Comparison of ENCODE assay signal across 34 cellular contexts in genomic region chr16:85338989-85339388, GRCh38.
"Had no signal": no experiment of that assay in that cellular context is flagged by ENCODE, and none has a peak within 500 bp of the region (broad histone marks: within the 10 kb centered on the region; RNA-seq: fewer than 3 reads in every experiment).

No MANE protein-coding gene starts in this region.

- H3K9ac ChIP-seq: parathyroid adenoma had no signal

- H3K27ac ChIP-seq: coronary artery, esophagus muscularis mucosa, foreskin keratinocyte, gastroesophageal sphincter, heart left ventricle, neutrophil, parathyroid adenoma, thoracic aorta, tibial nerve, upper lobe of right lung, uterus had no signal

- H3K36me3 ChIP-seq: esophagus muscularis mucosa, gastroesophageal sphincter, heart left ventricle, neutrophil, thoracic aorta, tibial nerve, upper lobe of right lung, uterus had no signal

- H3K4me3 Mint-ChIP-seq: immature natural killer cell; memory B cell; mesothelial cell of epicardium; natural killer cell treated with Interleukin-12 subunit alpha and Interleukin-12 subunit beta and Interleukin-15 and Interleukin-18, amount 100 ng/mL, for 72 hours; stimulated activated memory B cell treated with anti-CD40 and anti-IgM and Interleukin-4, amounts not matched to agents 10 μg/mL and 1 μg/mL and 100 μg/mL, for 72 hours had no signal

- H3K36me3 Mint-ChIP-seq: immature natural killer cell; memory B cell; mesothelial cell of epicardium; naive B cell; natural killer cell treated with Interleukin-12 subunit alpha and Interleukin-12 subunit beta and Interleukin-15 and Interleukin-18, amount 100 ng/mL, for 72 hours; stimulated activated memory B cell treated with anti-CD40 and anti-IgM and Interleukin-4, amounts not matched to agents 10 μg/mL and 1 μg/mL and 100 μg/mL, for 72 hours had no signal

- H2AFZ ChIP-seq: parathyroid adenoma had no signal

- DNase-seq: dermis blood vessel endothelial cell; effector memory CD4-positive, alpha-beta T cell; foreskin keratinocyte; hippocampal formation; immature natural killer cell; islet precursor cell; kidney glomerular epithelial cell; left colon; left ventricle myocardium superior; mucosa of descending colon; naive B cell; stimulated activated CD4-positive, alpha-beta T cell treated with anti-CD3 and anti-CD28 coated beads, Interleukin-12 subunit alpha, Interleukin-12 subunit beta, amount 100 ng/mL, for 4 hours; stimulated activated CD4-positive, alpha-beta T cell treated with anti-CD3 and anti-CD28 coated beads, Interleukin-2, amount 100 ng/mL, for 24 hours; stimulated activated CD4-positive, alpha-beta T cell treated with anti-CD3 and anti-CD28 coated beads, Interleukin-4, amount 100 ng/mL, for 4 hours; stimulated activated naive CD8-positive, alpha-beta T cell treated with anti-CD3 and anti-CD28 coated beads, Interleukin-15, Interleukin-2, amounts not matched to agents 100 U/mL and 50 U/mL, for 24 hours; substantia nigra; upper lobe of right lung; uterus had no signal

- H3K27me3 ChIP-seq: esophagus muscularis mucosa, gastroesophageal sphincter, heart left ventricle, tibial nerve, upper lobe of right lung, uterus had no signal

- H3K27ac Mint-ChIP-seq: immature natural killer cell; memory B cell; mesothelial cell of epicardium; naive B cell; natural killer cell treated with Interleukin-12 subunit alpha and Interleukin-12 subunit beta and Interleukin-15 and Interleukin-18, amount 100 ng/mL, for 72 hours; progenitor cell of endocrine pancreas; stimulated activated memory B cell treated with anti-CD40 and anti-IgM and Interleukin-4, amounts not matched to agents 10 μg/mL and 1 μg/mL and 100 μg/mL, for 72 hours had no signal

- H3K4me3 ChIP-seq: coronary artery, esophagus muscularis mucosa, gastroesophageal sphincter, heart left ventricle, lung, mucosa of descending colon, smooth muscle cell, thoracic aorta, tibial nerve, upper lobe of right lung, uterus had no signal

- H3K9me3 Mint-ChIP-seq: immature natural killer cell; memory B cell; mesothelial cell of epicardium; naive B cell; natural killer cell treated with Interleukin-12 subunit alpha and Interleukin-12 subunit beta and Interleukin-15 and Interleukin-18, amount 100 ng/mL, for 72 hours; stimulated activated memory B cell treated with anti-CD40 and anti-IgM and Interleukin-4, amounts not matched to agents 10 μg/mL and 1 μg/mL and 100 μg/mL, for 72 hours had no signal

- H3K4me1 ChIP-seq: upper lobe of right lung, uterus had no signal

- H3K4me2 ChIP-seq: smooth muscle cell had no signal

- H3K9me3 ChIP-seq: esophagus muscularis mucosa, gastroesophageal sphincter, heart left ventricle, mucosa of descending colon, neutrophil, thoracic aorta, tibial nerve, upper lobe of right lung, uterus had no signal

- ATAC-seq: foreskin keratinocyte; gastroesophageal sphincter; heart left ventricle; left colon; left ventricle myocardium superior; mucosa of descending colon; natural killer cell treated with Interleukin-12 subunit alpha and Interleukin-12 subunit beta and Interleukin-15 and Interleukin-18, amount 100 ng/mL, for 72 hours; sciatic nerve; stimulated activated memory B cell treated with anti-CD40 and anti-IgM and Interleukin-4, amounts not matched to agents 10 μg/mL and 1 μg/mL and 100 μg/mL, for 72 hours; stimulated activated naive CD8-positive, alpha-beta T cell treated with anti-CD3 and anti-CD28 coated beads, Interleukin-15, Interleukin-2, amounts not matched to agents 100 U/mL and 50 U/mL, for 24 hours; upper lobe of right lung had no signal
